8 cellular contexts compared by ENCODE assay signal in genomic region chr6:150004101-150004782, GRCh38. TPM values are rescaled to one million over a fixed set of nuclear protein-coding genes. Genes with fewer than 3 reads are reported as not detected.
DNase-seq lines count a peak whose midpoint lies in the region; ATAC-seq and TF ChIP-seq lines count a peak whose summit lies in the region.

No MANE protein-coding gene starts in this region.

- in situ Hi-C loops in GM13976 (cut with MboI; ENCODE audit: low sequenced_read_pairs, unreplicated experiment): no loop called here

- H3K9me3 ChIP-seq in psoas muscle: no peaks in the 10 kb centered on the region

- no peaks in the 10 kb centered on the region for H3K36me3 ChIP-seq in psoas muscle (ENCODE audit: insufficient read depth in 1 of 2, low read depth in 1 of 2)

- H3K4me3 ChIP-seq in psoas muscle: peak overlapping the region; percentile 75

- no peak for TF ChIP-seq CTCF in GM13976 (IDR thresholded peaks at IDR 0.05; ENCODE audit: borderline replicate concordance, control extremely low read depth, extremely low read depth, insufficient read depth, missing control alignments)
- no peak for TF ChIP-seq CTCF in psoas muscle (IDR thresholded peaks at IDR 0.05)

- WGBS in psoas muscle, 3 donors: 41 to 68% (median 46%) methylated on average over 10 to 14 of the region's 14 CpGs

- no peak overlapping the region for H3K27ac ChIP-seq in psoas muscle

- DNase-seq in GM13976 (ENCODE audit: low spot score): peak; percentile 66
- DNase-seq in T-helper 1 cell: peak; percentile 41 to 63 (median 58)
- no peak for DNase-seq in psoas muscle
- no peak for DNase-seq in amniotic stem cell (lab: John Stamatoyannopoulos, UW)
- no peak for DNase-seq in SK-N-DZ (ENCODE audit: low spot score)
- DNase-seq in retina: no peak

- H3K27me3 ChIP-seq in psoas muscle (ENCODE audit: insufficient read depth in 3 of 3, low read length in 2 of 3): peaks cover 0 to 46% (median 5%) of the 10 kb centered on the region in 3 donors

- intact Hi-C loops in psoas muscle (cut with DNase I): no loop called here

- H3K4me1 ChIP-seq in psoas muscle: peaks cover 7% of the 10 kb centered on the region

- ATAC-seq in HG02610 (IDR thresholded peaks at IDR 0.05; ENCODE audit: unreplicated experiment): peak; percentile 31
- peak; percentile 25 for ATAC-seq in esophagus mucosa
- ATAC-seq in psoas muscle: peak in 1 of 4 donors; percentile 4

RNA-seq across cellular contexts. Expression of gene RAET1L, which starts 21.1 kb away (rescaled TPM):
- total RNA-seq in esophagus mucosa (30.4 TPM), psoas muscle (not detected)
- under 1 TPM in 2 of 3 donors, not detected in 1; 0.06 to 0.07 TPM for polyA plus RNA-seq in psoas muscle
- not detected in 2 replicates for polyA plus RNA-seq in SK-N-DZ (2014; cell fraction: cytosol; rRNA removed)
- polyA plus RNA-seq in SK-N-DZ (2014; cell fraction: nucleus; rRNA removed): not detected in 2 replicates

RNA-seq across cellular contexts. Expression of gene ULBP1, which starts 40.5 kb away (rescaled TPM):
- 1.2 TPM for total RNA-seq in esophagus mucosa
- under 1 TPM; 0.06 to 0.12 (median 0.10) TPM for total RNA-seq in psoas muscle
- under 1 TPM; 0.03 to 0.10 (median 0.03) TPM for polyA plus RNA-seq in psoas muscle
- 0.40 and 0.60 TPM in 2 replicates for polyA plus RNA-seq in SK-N-DZ (2014; cell fraction: cytosol; rRNA removed)
- 0.64 and 0.92 TPM in 2 replicates for polyA plus RNA-seq in SK-N-DZ (2014; cell fraction: nucleus; rRNA removed)

Comparison
In these comparisons a context has a peak if more than half of its experiments do, and no peak if none do; other contexts are left out.
1. DNase-seq: peak in GM13976 (single experiment) and T-helper 1 cell (5 of 5); none in psoas muscle (0 of 2), amniotic stem cell (single experiment), SK-N-DZ (single experiment) and retina (single experiment).
2. RNA of gene RAET1L, which starts 21.1 kb away (total RNA-seq): 30.4 TPM in esophagus mucosa (single experiment); not detected in psoas muscle; every median in the first group is over 10 times any median in the second.